In the genomic region with DNA sequence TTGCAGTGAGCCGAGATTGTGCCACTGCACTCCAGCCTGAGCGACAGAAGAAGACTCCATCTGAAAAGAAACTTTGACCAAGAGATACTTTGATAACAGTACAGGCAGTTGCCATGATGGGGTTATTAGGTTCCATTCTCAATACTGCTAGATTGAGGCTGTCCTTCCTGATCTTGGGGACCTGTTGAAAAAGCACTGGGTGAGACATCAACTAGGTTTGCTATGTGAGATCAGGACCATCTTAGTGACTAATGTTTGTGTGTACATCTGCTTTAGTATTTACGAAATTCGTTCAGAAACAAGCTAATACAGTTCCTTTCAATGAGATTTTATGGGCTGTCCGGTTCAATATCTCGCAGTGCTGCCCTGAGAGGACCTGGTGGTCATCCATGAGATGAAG, we compare ENCODE assay signal across 31 cellular contexts. TPM values are rescaled to one million over a fixed set of nuclear protein-coding genes. Genes with fewer than 3 reads are reported as not detected.
DNase-seq lines count a peak whose midpoint lies in the region; FAIRE-seq and TF ChIP-seq lines count a peak whose summit lies in the region.
"Had no signal": no experiment of that assay in that cellular context is flagged by ENCODE, and none has a peak within 500 bp of the region (broad histone marks: within the 10 kb centered on the region; RNA-seq: fewer than 3 reads in every experiment).

No MANE protein-coding gene starts in this region.

- H2BK12ac ChIP-seq in mesenchymal stem cell (ENCODE audit: low read length in 2 of 2) = no peak overlapping the region

- H3K36me3 Mint-ChIP-seq in HFFc6 (ENCODE audit: low read depth) = peaks cover 15% of the 10 kb centered on the region
- H3K36me3 Mint-ChIP-seq in type B pancreatic cell = peaks cover 4% of the 10 kb centered on the region
- H3K36me3 Mint-ChIP-seq: activated naive CD4-positive, alpha-beta T cell treated with anti-CD3 and anti-CD28 coated beads, Interleukin-2, amount 10 ng/mL, durations not matched to agents 7 days and 5 days; natural killer cell had no signal

- no peak for FAIRE-seq in bronchial epithelial cell (lab: Jason Lieb, UNC)
- FAIRE-seq: H54 had no signal

- no peaks in the 10 kb centered on the region for H3K9me3 ChIP-seq in mesenchymal stem cell (ENCODE audit: control insufficient read depth, low read length)
- H3K9me3 ChIP-seq: right atrium auricular region, spleen, uterus had no signal

- no peak overlapping the region for H4K91ac ChIP-seq in mesenchymal stem cell (ENCODE audit: low read length)

- no peak overlapping the region for H2AK5ac ChIP-seq in mesenchymal stem cell (ENCODE audit: low read length, severe bottlenecking)

- H3K18ac ChIP-seq in mesenchymal stem cell (ENCODE audit: low read depth in 1 of 2, low read length in 2 of 2) = no peak overlapping the region

- H3K27me3 Mint-ChIP-seq in HFFc6 (ENCODE audit: insufficient read depth) (no peaks in the 10 kb centered on the region), type B pancreatic cell (peaks cover 8% of the 10 kb centered on the region)

- peaks cover 6% of the 10 kb centered on the region for H3K4me1 ChIP-seq in mesenchymal stem cell (ENCODE audit: control insufficient read depth, insufficient read depth, low read depth, low read length)
- H3K4me1 ChIP-seq: uterus had no signal

- TF ChIP-seq CTCF in HFFc6 (IDR thresholded peaks at IDR 0.05) = no peak
- TF ChIP-seq CTCF in bronchial epithelial cell (IDR thresholded peaks at IDR 0.05; ENCODE audit: insufficient read depth, low read length, severe bottlenecking) = no peak
- TF ChIP-seq CTCF in type B pancreatic cell (conservative IDR thresholded peaks at IDR 0.05) = no peak

- DNase-seq in HFFc6 = no peak
- peak; percentile 73 for DNase-seq in bronchial epithelial cell (ENCODE audit: low read depth)
- peak; percentile 30 for DNase-seq in mesenchymal stem cell
- no peak for DNase-seq in type B pancreatic cell (ENCODE audit: extremely low spot score, unreplicated experiment)
- DNase-seq in stimulated activated CD4-positive, alpha-beta T cell treated with anti-CD3 and anti-CD28 coated beads, Interleukin-4, amount 100 ng/mL, for 4 hours = no peak
- DNase-seq in NOMO-1 (lab: John Stamatoyannopoulos, UW; ENCODE audit: unreplicated experiment in 2 of 2) = no peak
- no peak for DNase-seq in NCI-H345 (lab: John Stamatoyannopoulos, UW)
- DNase-seq: activated CD4-positive, alpha-beta T cell treated with anti-CD3 and anti-CD28 coated beads, Interleukin-2, amount 50 U/mL, for 4 hours; activated naive CD4-positive, alpha-beta T cell treated with anti-CD3 and anti-CD28 coated beads, Interleukin-2, amount 10 ng/mL, durations not matched to agents 7 days and 5 days; amniotic stem cell; CD8-positive, alpha-beta T cell; dermis blood vessel endothelial cell; DMS 273 treated with DMSO at 0.1 percent for 48 hours; EL; islet precursor cell; KG1; MM.1S; natural killer cell; NCI-H1417; NCI-H2029 treated with DMSO at 0.1 percent for 48 hours; NCI-H226; NCI-H748 treated with DMSO at 0.1 percent for 48 hours; RPMI8226; spleen; stimulated activated CD4-positive, alpha-beta T cell treated with anti-CD3 and anti-CD28 coated beads, Interleukin-2, amount 100 ng/mL, for 48 hours; T-helper 1 cell; uterus had no signal

- H2BK5ac ChIP-seq in mesenchymal stem cell (ENCODE audit: low read depth, low read length, poor library complexity, severe bottlenecking) = no peak overlapping the region

- no peak overlapping the region for H2BK120ac ChIP-seq in mesenchymal stem cell (ENCODE audit: low read depth, low read length)

- H3K23ac ChIP-seq in mesenchymal stem cell (ENCODE audit: low read length in 2 of 2) = no peak overlapping the region

- H3K4me3 Mint-ChIP-seq in HFFc6 (peak overlapping the region; percentile 94), type B pancreatic cell (peak overlapping the region; percentile 65)
- H3K4me3 Mint-ChIP-seq: activated naive CD4-positive, alpha-beta T cell treated with anti-CD3 and anti-CD28 coated beads, Interleukin-2, amount 10 ng/mL, durations not matched to agents 7 days and 5 days had no signal

- H3K27me3 ChIP-seq in bronchial epithelial cell (ENCODE audit: control insufficient read depth, insufficient read depth, low read length) (no peaks in the 10 kb centered on the region), mesenchymal stem cell (ENCODE audit: control insufficient read depth in 1 of 2, insufficient read depth in 1 of 2, low read length in 2 of 2) (no peaks in the 10 kb centered on the region)
- H3K27me3 ChIP-seq: cardiac muscle cell, right atrium auricular region, spleen, uterus had no signal

- H3K79me1 ChIP-seq in mesenchymal stem cell (replicated peaks; ENCODE audit: low read length, poor library complexity, severe bottlenecking) = peaks cover 4% of the 10 kb centered on the region

- no peak overlapping the region for H3K4ac ChIP-seq in mesenchymal stem cell (ENCODE audit: low read depth in 1 of 2, low read length in 2 of 2)

- no peak overlapping the region for H2AFZ ChIP-seq in mesenchymal stem cell (ENCODE audit: low read depth, low read length)
- H2AFZ ChIP-seq: parathyroid adenoma had no signal

- H2BK15ac ChIP-seq in mesenchymal stem cell (ENCODE audit: low read depth, poor library complexity, severe bottlenecking) = no peak overlapping the region

- peaks cover 49% of the 10 kb centered on the region for H3K4me1 Mint-ChIP-seq in HFFc6 (ENCODE audit: low read depth)
- H3K4me1 Mint-ChIP-seq in type B pancreatic cell (ENCODE audit: unreplicated experiment) = peaks cover 35% of the 10 kb centered on the region

- H3K9me3 Mint-ChIP-seq in HFFc6 = no peaks in the 10 kb centered on the region
- H3K9me3 Mint-ChIP-seq in type B pancreatic cell = no peaks in the 10 kb centered on the region
- H3K9me3 Mint-ChIP-seq: activated naive CD4-positive, alpha-beta T cell treated with anti-CD3 and anti-CD28 coated beads, Interleukin-2, amount 10 ng/mL, durations not matched to agents 7 days and 5 days; CD8-positive, alpha-beta T cell; natural killer cell had no signal

- no peak overlapping the region for H3K27ac ChIP-seq in mesenchymal stem cell (ENCODE audit: low read length, poor library complexity, severe bottlenecking)
- H3K27ac ChIP-seq: cardiac muscle cell, parathyroid adenoma, right atrium auricular region, spleen, uterus had no signal

- no peak overlapping the region for H3K9ac ChIP-seq in mesenchymal stem cell (ENCODE audit: low read length)
- H3K9ac ChIP-seq: parathyroid adenoma had no signal

- H3K36me3 ChIP-seq in bronchial epithelial cell (ENCODE audit: control insufficient read depth, insufficient read depth, low read length) (peaks cover 3% of the 10 kb centered on the region), mesenchymal stem cell (ENCODE audit: control insufficient read depth in 1 of 2, insufficient read depth in 2 of 2, low read depth in 1 of 2, low read length in 2 of 2) (no peaks in the 10 kb centered on the region)
- H3K36me3 ChIP-seq: cardiac muscle cell, right atrium auricular region, spleen, uterus had no signal

- H3K4me2 ChIP-seq in mesenchymal stem cell (ENCODE audit: low read length, poor library complexity, severe bottlenecking) = peak overlapping the region; percentile 16

- H3K27ac Mint-ChIP-seq in HFFc6 (no peak overlapping the region), type B pancreatic cell (no peak overlapping the region)
- H3K27ac Mint-ChIP-seq: activated naive CD4-positive, alpha-beta T cell treated with anti-CD3 and anti-CD28 coated beads, Interleukin-2, amount 10 ng/mL, durations not matched to agents 7 days and 5 days; CD8-positive, alpha-beta T cell; natural killer cell had no signal

- H4K8ac ChIP-seq in mesenchymal stem cell (ENCODE audit: low read length) = no peak overlapping the region

- H3K4me3 ChIP-seq in bronchial epithelial cell (ENCODE audit: low read depth, low read length) (no peak overlapping the region), mesenchymal stem cell (ENCODE audit: insufficient read depth in 1 of 2, low read depth in 1 of 2, low read length in 2 of 2) (no peak overlapping the region)
- H3K4me3 ChIP-seq: cardiac muscle cell, right atrium auricular region, uterus had no signal

- WGBS in mesenchymal stem cell = 95% methylated on average over 6 of the region's 6 CpGs

- H3K14ac ChIP-seq in mesenchymal stem cell (ENCODE audit: low read length in 2 of 2) = no peak overlapping the region

RNA-seq across cellular contexts. Expression of a gene that starts 2.6 kb away (rescaled TPM):
- 100 to 1,000 TPM in 3 of 6 experiments, 10 to 100 TPM in 3; 86.7 to 110 (median 94.9) TPM for total RNA-seq in HFFc6 (2021; fragmentation: NEBNext Ultra II Directional; extraction: Animal tissue kit (Norgen Biotek cat#: 25700))
- total RNA-seq in bronchial epithelial cell = 56.6 and 100 TPM in 2 replicates
- polyA plus RNA-seq in mesenchymal stem cell (2013, experiment 1 of 2) = 32.5 TPM
- 32.4 TPM for polyA plus RNA-seq in mesenchymal stem cell (2013, experiment 2 of 2)
- 16.7 and 80.5 TPM in 2 replicates for total RNA-seq in type B pancreatic cell (ENCODE audit: low replicate concordance)

Comparison
In these comparisons a context has a peak if more than half of its experiments do, and no peak if none do; other contexts are left out.
1. DNase-seq: peak in bronchial epithelial cell (single experiment) and mesenchymal stem cell (single experiment); none in HFFc6 (single experiment), type B pancreatic cell (single experiment), stimulated activated CD4-positive, alpha-beta T cell treated with anti-CD3 and anti-CD28 coated beads, Interleukin-4, amount 100 ng/mL, for 4 hours (0 of 2), NOMO-1 (0 of 2) and NCI-H345 (single experiment).